In genomic region chr15:67835349-67836133, GRCh38 we compare ENCODE assay signal across 8 cellular contexts. TPM values are rescaled to one million over a fixed set of nuclear protein-coding genes. Genes with fewer than 3 reads are reported as not detected.
DNase-seq lines count a peak whose midpoint lies in the region; ATAC-seq lines count a peak whose summit lies in the region.

No MANE protein-coding gene starts in this region.

- DNase-seq in T-helper 2 cell treated with Interferon-gamma antibody and Interleukin-4, amounts not matched to agents 5 μg/mL and 100 μg/mL, for 36 hours (ENCODE audit: low spot score), result no peak
- DNase-seq in T-helper 2 cell (no peak), iPS-NIHi11 (ENCODE audit: low spot score) (peak; percentile 36), NOMO-1 (lab: John Stamatoyannopoulos, UW; ENCODE audit: unreplicated experiment in 2 of 2) (no peak), amygdala (lab: John Stamatoyannopoulos, UW) (no peak), SIG-M5 (lab: John Stamatoyannopoulos, UW) (no peak)

- no peaks in the 10 kb centered on the region for H3K9me3 Mint-ChIP-seq in T-helper 2 cell treated with Interferon-gamma antibody and Interleukin-4, amounts not matched to agents 5 μg/mL and 100 μg/mL, for 36 hours
- H3K9me3 Mint-ChIP-seq in activated T-helper 17 cell treated with anti-CD3 and anti-CD28 coated beads, Interleukin-2, amount 50 U/mL, for 72 hours, result no peaks in the 10 kb centered on the region

- H3K27ac Mint-ChIP-seq in T-helper 2 cell treated with Interferon-gamma antibody and Interleukin-4, amounts not matched to agents 5 μg/mL and 100 μg/mL, for 36 hours, result no peak overlapping the region
- no peak overlapping the region for H3K27ac Mint-ChIP-seq in activated T-helper 17 cell treated with anti-CD3 and anti-CD28 coated beads, Interleukin-2, amount 50 U/mL, for 72 hours

- no peaks in the 10 kb centered on the region for H3K36me3 Mint-ChIP-seq in T-helper 2 cell treated with Interferon-gamma antibody and Interleukin-4, amounts not matched to agents 5 μg/mL and 100 μg/mL, for 36 hours (ENCODE audit: low read depth)
- peaks cover 11% of the 10 kb centered on the region for H3K36me3 Mint-ChIP-seq in activated T-helper 17 cell treated with anti-CD3 and anti-CD28 coated beads, Interleukin-2, amount 50 U/mL, for 72 hours (ENCODE audit: low read depth)

- H3K4me3 Mint-ChIP-seq in T-helper 2 cell treated with Interferon-gamma antibody and Interleukin-4, amounts not matched to agents 5 μg/mL and 100 μg/mL, for 36 hours, result peak overlapping the region; percentile 74
- H3K4me3 Mint-ChIP-seq in activated T-helper 17 cell treated with anti-CD3 and anti-CD28 coated beads, Interleukin-2, amount 50 U/mL, for 72 hours, result peak overlapping the region; percentile 79

- peaks cover 53 to 57% of the 10 kb centered on the region in 2 donors for H3K27me3 ChIP-seq in stomach smooth muscle (ENCODE audit: control insufficient read depth in 1 of 2, insufficient read depth in 2 of 2, low read length in 2 of 2)

- peak overlapping the region; percentile 60 to 64 for H3K4me3 ChIP-seq in stomach smooth muscle (ENCODE audit: low read length in 2 of 2)

- peaks cover 47% of the 10 kb centered on the region for H3K4me1 ChIP-seq in stomach smooth muscle (ENCODE audit: control insufficient read depth, insufficient read depth, low read length)

- H3K27ac ChIP-seq in stomach smooth muscle (ENCODE audit: low read length), result no peak overlapping the region

- H3K4me1 Mint-ChIP-seq in T-helper 2 cell treated with Interferon-gamma antibody and Interleukin-4, amounts not matched to agents 5 μg/mL and 100 μg/mL, for 36 hours (ENCODE audit: low read depth), result peaks cover 31% of the 10 kb centered on the region
- H3K4me1 Mint-ChIP-seq in activated T-helper 17 cell treated with anti-CD3 and anti-CD28 coated beads, Interleukin-2, amount 50 U/mL, for 72 hours, result peaks cover 24% of the 10 kb centered on the region

- peak overlapping the region; percentile 5 to 35 for H3K9ac ChIP-seq in stomach smooth muscle (ENCODE audit: low read length in 2 of 2)

- no peak for ATAC-seq in activated T-helper 17 cell treated with anti-CD3 and anti-CD28 coated beads, Interleukin-2, amount 50 U/mL, for 72 hours (replicated peaks)

- peaks cover 79% of the 10 kb centered on the region for H3K27me3 Mint-ChIP-seq in T-helper 2 cell treated with Interferon-gamma antibody and Interleukin-4, amounts not matched to agents 5 μg/mL and 100 μg/mL, for 36 hours (ENCODE audit: low read depth)
- peaks cover 40% of the 10 kb centered on the region for H3K27me3 Mint-ChIP-seq in activated T-helper 17 cell treated with anti-CD3 and anti-CD28 coated beads, Interleukin-2, amount 50 U/mL, for 72 hours

- no peaks in the 10 kb centered on the region for H3K36me3 ChIP-seq in stomach smooth muscle (ENCODE audit: control insufficient read depth in 2 of 2, insufficient read depth in 2 of 2, low read length in 2 of 2)

- H3K9me3 ChIP-seq in stomach smooth muscle (ENCODE audit: control insufficient read depth in 2 of 2, low read length in 2 of 2), result no peaks in the 10 kb centered on the region

RNA-seq across cellular contexts. Expression of gene RNU6-1, which starts 4.3 kb away (rescaled TPM):
- total RNA-seq in activated T-helper 17 cell treated with anti-CD3 and anti-CD28 coated beads, Interleukin-2, amount 50 U/mL, for 72 hours, result not detected

RNA-seq across cellular contexts. Expression of gene SKOR1, which starts 10.2 kb away (rescaled TPM):
- total RNA-seq in activated T-helper 17 cell treated with anti-CD3 and anti-CD28 coated beads, Interleukin-2, amount 50 U/mL, for 72 hours, result under 1 TPM; 0.08 to 0.13 TPM
